7 cellular contexts compared by ENCODE assay signal in the genomic region with DNA sequence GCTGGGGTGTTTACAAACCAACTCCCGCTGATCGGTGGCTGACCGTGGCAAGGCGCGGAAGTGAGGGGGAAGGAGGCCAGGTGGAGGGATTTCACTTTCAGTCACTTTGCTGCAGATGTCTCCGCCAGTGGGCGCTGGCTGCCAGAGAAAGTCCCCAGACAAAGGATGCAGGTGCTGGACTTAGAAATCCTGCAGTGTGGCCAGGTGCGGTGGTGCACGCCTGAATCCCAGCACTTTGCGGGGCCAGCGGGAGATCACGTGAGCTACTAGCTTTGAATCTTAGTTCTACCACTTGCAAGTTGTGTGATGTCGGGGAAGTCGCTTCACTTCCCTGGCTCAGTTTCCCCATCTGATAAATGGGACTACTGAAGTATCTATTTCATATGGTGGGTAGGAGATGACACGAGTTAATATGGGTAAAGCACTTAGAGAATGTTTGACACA.
DNase-seq lines count a peak whose midpoint lies in the region; ATAC-seq and TF ChIP-seq lines count a peak whose summit lies in the region.

No MANE protein-coding gene starts in this region.

- H4K5ac ChIP-seq in mesendoderm (ENCODE audit: low read length): no peak overlapping the region

- H3K27ac ChIP-seq in mesendoderm (ENCODE audit: low read depth, low read length) (no peak overlapping the region), upper lobe of left lung (no peak overlapping the region)

- H3K4me1 ChIP-seq in mesendoderm (ENCODE audit: control insufficient read depth, low read depth, low read length) (no peaks in the 10 kb centered on the region), upper lobe of left lung (peaks cover 0 to 6% (median 5%) of the 10 kb centered on the region in 4 donors)

- TF ChIP-seq POLR2A in upper lobe of left lung (IDR thresholded peaks at IDR 0.05): no peak

- H3K56ac ChIP-seq in mesendoderm (ENCODE audit: low read length): peak overlapping the region; percentile 59

- H3K36me3 ChIP-seq in mesendoderm (ENCODE audit: control insufficient read depth, insufficient read depth, low read length) (no peaks in the 10 kb centered on the region), upper lobe of left lung (no peaks in the 10 kb centered on the region)

- DNase-seq in OCI-M1 (lab: John Stamatoyannopoulos, UW): peak; percentile 14
- peak; percentile 39 to 59 for DNase-seq in activated naive CD4-positive, alpha-beta T cell treated with anti-CD3 and anti-CD28 coated beads, Interleukin-2, amount 50 U/mL, for 72 hours (ENCODE audit: low spot score in 2 of 2)
- peak; percentile 89 for DNase-seq in mesendoderm
- peak; percentile 36 to 42 for DNase-seq in upper lobe of left lung
- no peak for DNase-seq in NK-92 (lab: John Stamatoyannopoulos, UW; ENCODE audit: unreplicated experiment)

- TF ChIP-seq CTCF in upper lobe of left lung (IDR thresholded peaks at IDR 0.05): peak in 5 of 6 experiments; percentile 15 to 48 (median 41)

- H3K18ac ChIP-seq in mesendoderm (ENCODE audit: low read length): no peak overlapping the region

- H3K27ac Mint-ChIP-seq in activated naive CD4-positive, alpha-beta T cell treated with anti-CD3 and anti-CD28 coated beads, Interleukin-2, amount 50 U/mL, for 72 hours: peak overlapping the region in 1 of 2 donors; percentile 60

- H2AK5ac ChIP-seq in mesendoderm (ENCODE audit: low read length): no peak overlapping the region

- no CpG with 5 or more reads among the region's 15 CpGs for WGBS in mesendoderm (ENCODE audit: extremely low coverage, insufficient coverage, low lambda C conversion rate)
- WGBS in upper lobe of left lung, 2 donors: 47 to 56% methylated on average over 6 to 15 of the region's 15 CpGs

- no peak overlapping the region for H3K23ac ChIP-seq in mesendoderm (ENCODE audit: low read length)

- no peak for TF ChIP-seq EP300 in upper lobe of left lung (IDR thresholded peaks at IDR 0.05)

- no peaks in the 10 kb centered on the region for H3K9me3 ChIP-seq in upper lobe of left lung

- H3K27me3 ChIP-seq in mesendoderm (ENCODE audit: insufficient read depth, low read length, poor library complexity) (no peaks in the 10 kb centered on the region), upper lobe of left lung (no peaks in the 10 kb centered on the region)

- H2BK120ac ChIP-seq in mesendoderm (ENCODE audit: low read depth, low read length): no peak overlapping the region

- H3K79me2 ChIP-seq in mesendoderm (ENCODE audit: control insufficient read depth, insufficient read depth, low read length): no peaks in the 10 kb centered on the region

- no peak overlapping the region for H3K4ac ChIP-seq in mesendoderm (ENCODE audit: low read depth, low read length)

- H2BK15ac ChIP-seq in mesendoderm (replicated peaks; ENCODE audit: low read depth): no peak overlapping the region

- H3K9ac ChIP-seq in mesendoderm (ENCODE audit: low read length): peak overlapping the region; percentile 46

- no peaks in the 10 kb centered on the region for H3K9me3 Mint-ChIP-seq in activated naive CD4-positive, alpha-beta T cell treated with anti-CD3 and anti-CD28 coated beads, Interleukin-2, amount 50 U/mL, for 72 hours

- H4K8ac ChIP-seq in mesendoderm (ENCODE audit: low read depth, low read length): no peak overlapping the region

- no peak overlapping the region for H3K4me3 ChIP-seq in mesendoderm (ENCODE audit: low read length)
- no peak overlapping the region for H3K4me3 ChIP-seq in upper lobe of left lung

- H3K79me1 ChIP-seq in mesendoderm (ENCODE audit: low read length): no peaks in the 10 kb centered on the region

- H2BK5ac ChIP-seq in mesendoderm (ENCODE audit: low read length): no peak overlapping the region

- ATAC-seq in GM19023 (IDR thresholded peaks at IDR 0.05; ENCODE audit: unreplicated experiment) (peak; percentile 88), HG03025 (IDR thresholded peaks at IDR 0.05; ENCODE audit: low FRiP score, unreplicated experiment) (peak; percentile 90), upper lobe of left lung (ENCODE audit: low FRiP score in 2 of 2) (no peak)
- ATAC-seq in activated naive CD4-positive, alpha-beta T cell treated with anti-CD3 and anti-CD28 coated beads, Interleukin-2, amount 50 U/mL, for 72 hours: peak; percentile 61 to 68

- peak overlapping the region; percentile 35 for H3K4me2 ChIP-seq in mesendoderm (ENCODE audit: low read length)

- H3K36me3 Mint-ChIP-seq in activated naive CD4-positive, alpha-beta T cell treated with anti-CD3 and anti-CD28 coated beads, Interleukin-2, amount 50 U/mL, for 72 hours: peaks cover 0 to 6% of the 10 kb centered on the region in 2 donors

Comparison
In these comparisons a context has a peak if more than half of its experiments do, and no peak if none do; other contexts are left out.
1. ATAC-seq: peak in GM19023 (single experiment), HG03025 (single experiment) and activated naive CD4-positive, alpha-beta T cell treated with anti-CD3 and anti-CD28 coated beads, Interleukin-2, amount 50 U/mL, for 72 hours (2 of 2); none in upper lobe of left lung (0 of 2).